Comparison of ENCODE assay signal across 13 cellular contexts in genomic region chr11:765802-766091, GRCh38. TPM values are rescaled to one million over a fixed set of nuclear protein-coding genes. Genes with fewer than 3 reads are reported as not detected.
"Had no signal": no experiment of that assay in that cellular context is flagged by ENCODE, and none has a peak within 500 bp of the region (broad histone marks: within the 10 kb centered on the region; RNA-seq: fewer than 3 reads in every experiment).

No MANE protein-coding gene starts in this region.

- DNase-seq: uterus had no signal

- H3K9me3 Mint-ChIP-seq: activated CD4-positive, alpha-beta T cell treated with anti-CD3 and anti-CD28 coated beads, Interleukin-2, amount 10 ng/mL, durations not matched to agents 24 days and 14 days; activated naive CD4-positive, alpha-beta T cell treated with anti-CD3 and anti-CD28 coated beads for 36 hours; activated naive CD8-positive, alpha-beta T cell treated with anti-CD3 and anti-CD28 coated beads, Interleukin-2, amount 50 U/mL, for 24 hours; activated T-helper 17 cell treated with anti-CD3 and anti-CD28 coated beads, Interleukin-2, amount 50 U/mL, for 72 hours; nephron progenitor cell; stimulated activated memory B cell treated with anti-CD40 and anti-IgM and Interleukin-4, amounts not matched to agents 10 μg/mL and 1 μg/mL and 100 μg/mL, for 72 hours had no signal

- H3K27me3 Mint-ChIP-seq: activated CD4-positive, alpha-beta T cell treated with anti-CD3 and anti-CD28 coated beads, Interleukin-2, amount 10 ng/mL, durations not matched to agents 24 days and 14 days; activated naive CD8-positive, alpha-beta T cell treated with anti-CD3 and anti-CD28 coated beads, Interleukin-2, amount 50 U/mL, for 24 hours; activated T-helper 17 cell treated with anti-CD3 and anti-CD28 coated beads, Interleukin-2, amount 50 U/mL, for 72 hours; stimulated activated memory B cell treated with anti-CD40 and anti-IgM and Interleukin-4, amounts not matched to agents 10 μg/mL and 1 μg/mL and 100 μg/mL, for 72 hours had no signal

- H3K4me3 Mint-ChIP-seq: activated CD4-positive, alpha-beta T cell treated with anti-CD3 and anti-CD28 coated beads, Interleukin-2, amount 10 ng/mL, durations not matched to agents 24 days and 14 days; activated naive CD4-positive, alpha-beta T cell treated with anti-CD3 and anti-CD28 coated beads for 36 hours; activated naive CD8-positive, alpha-beta T cell treated with anti-CD3 and anti-CD28 coated beads, Interleukin-2, amount 50 U/mL, for 24 hours; activated T-helper 17 cell treated with anti-CD3 and anti-CD28 coated beads, Interleukin-2, amount 50 U/mL, for 72 hours; nephron progenitor cell; stimulated activated memory B cell treated with anti-CD40 and anti-IgM and Interleukin-4, amounts not matched to agents 10 μg/mL and 1 μg/mL and 100 μg/mL, for 72 hours had no signal

- H3K4me1 Mint-ChIP-seq: activated naive CD8-positive, alpha-beta T cell treated with anti-CD3 and anti-CD28 coated beads, Interleukin-2, amount 50 U/mL, for 24 hours; activated T-helper 17 cell treated with anti-CD3 and anti-CD28 coated beads, Interleukin-2, amount 50 U/mL, for 72 hours; nephron progenitor cell; stimulated activated memory B cell treated with anti-CD40 and anti-IgM and Interleukin-4, amounts not matched to agents 10 μg/mL and 1 μg/mL and 100 μg/mL, for 72 hours had no signal

- H3K27ac ChIP-seq: esophagus muscularis mucosa, ovary, tibial artery, uterus had no signal

- H3K27ac Mint-ChIP-seq: activated CD4-positive, alpha-beta T cell treated with anti-CD3 and anti-CD28 coated beads, Interleukin-2, amount 10 ng/mL, durations not matched to agents 24 days and 14 days; activated naive CD4-positive, alpha-beta T cell treated with anti-CD3 and anti-CD28 coated beads for 36 hours; activated T-helper 17 cell treated with anti-CD3 and anti-CD28 coated beads, Interleukin-2, amount 50 U/mL, for 72 hours; nephron progenitor cell; stimulated activated memory B cell treated with anti-CD40 and anti-IgM and Interleukin-4, amounts not matched to agents 10 μg/mL and 1 μg/mL and 100 μg/mL, for 72 hours had no signal

RNA-seq across cellular contexts. Expression of gene CEND1, which starts 24.1 kb away (rescaled TPM):
- total RNA-seq: liver, mesenteric fat pad, subcutaneous adipose tissue had no signal
